Comparison of ENCODE assay signal across 10 cellular contexts in genomic region chr12:13205809-13206559, GRCh38. TPM values are rescaled to one million over a fixed set of nuclear protein-coding genes. Genes with fewer than 3 reads are reported as not detected.
DNase-seq lines count a peak whose midpoint lies in the region; ATAC-seq lines count a peak whose summit lies in the region.
"Had no signal": no experiment of that assay in that cellular context is flagged by ENCODE, and none has a peak within 500 bp of the region (broad histone marks: within the 10 kb centered on the region; RNA-seq: fewer than 3 reads in every experiment).

No MANE protein-coding gene starts in this region.

- POLR2A ChIA-PET in activated CD4-positive, alpha-beta T cell treated with anti-CD3 and anti-CD28 coated beads for 36 hours (lab: Charles Lee): interaction anchor here (0.9 kb wide), 1 partner anchor 10 kb away, joined by 9 read pairs; the partner anchor contains the start of gene EMP1

- peak; percentile 73 for ATAC-seq in activated CD4-positive, alpha-beta T cell treated with anti-CD3 and anti-CD28 coated beads for 36 hours
- ATAC-seq in stimulated activated naive CD8-positive, alpha-beta T cell treated with anti-CD3 and anti-CD28 coated beads, Interleukin-15, Interleukin-2, amounts not matched to agents 100 U/mL and 50 U/mL, for 24 hours: peak; percentile 78

- intact Hi-C loops in activated CD4-positive, alpha-beta T cell treated with anti-CD3 and anti-CD28 coated beads for 36 hours (cut with DNase I, micrococcal nuclease): loop anchor here (1.0 kb wide), 1 partner anchor 10 kb away; the partner anchor contains the start of gene EMP1 (in 2 of the 2)

- peak; percentile 68 for DNase-seq in activated CD4-positive, alpha-beta T cell treated with anti-CD3 and anti-CD28 coated beads for 36 hours
- DNase-seq in activated CD4-positive, alpha-beta T cell treated with anti-CD3 and anti-CD28 coated beads for 1 hour: no peak
- peak; percentile 38 to 60 for DNase-seq in activated CD4-positive, alpha-beta T cell treated with anti-CD3 and anti-CD28 coated beads, Interleukin-2, amount 50 U/mL, for 48 hours
- DNase-seq in foreskin melanocyte (peak; percentile 99), ureter (ENCODE audit: low spot score) (no peak), NCI-H82 (lab: John Stamatoyannopoulos, UW) (no peak)
- DNase-seq in stimulated activated naive CD8-positive, alpha-beta T cell treated with anti-CD3 and anti-CD28 coated beads, Interleukin-15, Interleukin-2, amounts not matched to agents 100 U/mL and 50 U/mL, for 24 hours: peak; percentile 62
- no peak for DNase-seq in NK-92 treated with Interleukin-12 subunit alpha and Interleukin-12 subunit beta, amount 100 ng/mL, for 24 hours (lab: John Stamatoyannopoulos, UW)
- DNase-seq: activated effector memory CD4-positive, alpha-beta T cell treated with anti-CD3 and anti-CD28 coated beads, Interleukin-2, amount 50 U/mL, for 16 hours had no signal

- H3K4me1 Mint-ChIP-seq in activated CD4-positive, alpha-beta T cell treated with anti-CD3 and anti-CD28 coated beads for 36 hours: peaks cover 36% of the 10 kb centered on the region
- H3K4me1 Mint-ChIP-seq: B cell had no signal

- CTCF ChIA-PET in activated CD4-positive, alpha-beta T cell treated with anti-CD3 and anti-CD28 coated beads for 36 hours (lab: Charles Lee): interaction anchor here (0.6 to 10.1 kb wide), 6 partner anchors 8 to 421 kb away, joined by 4 to 145 read pairs (median 6); partner anchors contain the start of gene GSG1

- no peak overlapping the region for H3K4me3 Mint-ChIP-seq in activated CD4-positive, alpha-beta T cell treated with anti-CD3 and anti-CD28 coated beads for 36 hours
- H3K4me3 Mint-ChIP-seq: B cell had no signal

- no peaks in the 10 kb centered on the region for H3K36me3 Mint-ChIP-seq in activated CD4-positive, alpha-beta T cell treated with anti-CD3 and anti-CD28 coated beads for 36 hours (ENCODE audit: low read depth)

- no peaks in the 10 kb centered on the region for H3K9me3 Mint-ChIP-seq in activated CD4-positive, alpha-beta T cell treated with anti-CD3 and anti-CD28 coated beads for 36 hours (ENCODE audit: low read depth)

- H3K27me3 Mint-ChIP-seq in activated CD4-positive, alpha-beta T cell treated with anti-CD3 and anti-CD28 coated beads for 36 hours: no peaks in the 10 kb centered on the region

- H3K27ac Mint-ChIP-seq in activated CD4-positive, alpha-beta T cell treated with anti-CD3 and anti-CD28 coated beads for 36 hours: peak overlapping the region; percentile 64
- H3K27ac Mint-ChIP-seq: B cell had no signal

RNA-seq across cellular contexts. Expression of gene EMP1, which starts 9.5 kb away (rescaled TPM):
- 10 to 100 TPM; 12.9 to 16.6 TPM for total RNA-seq in activated CD4-positive, alpha-beta T cell treated with anti-CD3 and anti-CD28 coated beads for 36 hours
- total RNA-seq in ureter: 193 TPM

Comparison
In these comparisons a context has a peak if more than half of its experiments do, and no peak if none do; other contexts are left out.
1. DNase-seq: peak in activated CD4-positive, alpha-beta T cell treated with anti-CD3 and anti-CD28 coated beads for 36 hours (single experiment), activated CD4-positive, alpha-beta T cell treated with anti-CD3 and anti-CD28 coated beads, Interleukin-2, amount 50 U/mL, for 48 hours (2 of 2), foreskin melanocyte (single experiment) and stimulated activated naive CD8-positive, alpha-beta T cell treated with anti-CD3 and anti-CD28 coated beads, Interleukin-15, Interleukin-2, amounts not matched to agents 100 U/mL and 50 U/mL, for 24 hours (single experiment); none in activated CD4-positive, alpha-beta T cell treated with anti-CD3 and anti-CD28 coated beads for 1 hour (single experiment), NK-92 treated with Interleukin-12 subunit alpha and Interleukin-12 subunit beta, amount 100 ng/mL, for 24 hours (single experiment), ureter (single experiment) and NCI-H82 (single experiment).
2. RNA of gene EMP1, which starts 9.5 kb away (total RNA-seq): 193 TPM in ureter (single experiment); 12.9 to 16.6 TPM in activated CD4-positive, alpha-beta T cell treated with anti-CD3 and anti-CD28 coated beads for 36 hours; every median in the first group is over 10 times any median in the second.